In the genomic region with DNA sequence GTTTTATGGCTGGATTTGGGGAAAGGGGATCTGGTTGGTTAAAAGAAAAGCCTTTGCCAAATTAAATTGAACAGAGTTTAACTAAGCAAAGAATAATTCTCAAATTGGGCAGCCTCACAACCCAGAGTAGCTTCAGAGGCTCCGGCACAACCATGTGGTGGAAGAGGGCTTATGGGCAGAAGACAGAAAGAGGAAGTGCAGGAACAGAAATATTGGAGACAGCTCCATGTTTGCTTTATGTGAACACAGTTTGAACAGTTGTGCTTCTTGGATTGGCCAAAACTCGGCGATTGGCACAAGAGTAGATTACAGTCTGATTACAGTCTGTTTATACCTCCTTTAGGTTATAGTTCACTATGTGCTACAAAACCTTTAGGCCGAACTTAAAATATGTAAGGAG, we compare ENCODE assay signal across 31 cellular contexts.
"Had no signal": no experiment of that assay in that cellular context is flagged by ENCODE, and none has a peak within 500 bp of the region (broad histone marks: within the 10 kb centered on the region; RNA-seq: fewer than 3 reads in every experiment).

No MANE protein-coding gene starts in this region.

- H3K36me3 ChIP-seq: ascending aorta, cardiac muscle cell, MG63, SJCRH30 had no signal

- H3K27ac ChIP-seq: ascending aorta, cardiac muscle cell, SJCRH30, SK-N-MC had no signal

- ATAC-seq: activated CD4-positive, alpha-beta T cell treated with anti-CD3 and anti-CD28 coated beads for 36 hours; activated CD4-positive, CD25-positive, alpha-beta regulatory T cell treated with anti-CD3 and anti-CD28 coated beads, Interleukin-2, amount 50 U/mL, for 24 hours; activated CD8-positive, alpha-beta T cell treated with anti-CD3 and anti-CD28 coated beads, Interleukin-2, amount 10 ng/mL, durations not matched to agents 7 days and 5 days; Panc1; WTC11 had no signal

- H3K4me1 ChIP-seq: ascending aorta, SJCRH30 had no signal

- DNase-seq: activated CD4-positive, alpha-beta T cell treated with anti-CD3 and anti-CD28 coated beads for 36 hours; activated CD4-positive, alpha-beta T cell treated with anti-CD3 and anti-CD28 coated beads, Interleukin-2, amount 10 ng/mL, durations not matched to agents 7 days and 5 days; activated CD4-positive, alpha-beta T cell treated with anti-CD3 and anti-CD28 coated beads, Interleukin-2, amount 50 U/mL, for 48 hours; activated CD8-positive, alpha-beta T cell treated with anti-CD3 and anti-CD28 coated beads, Interleukin-2, amount 10 ng/mL, durations not matched to agents 7 days and 5 days; activated gamma-delta T cell; activated naive CD4-positive, alpha-beta T cell treated with Interleukin-2 at 50 U/mL for 16 hours; activated naive CD8-positive, alpha-beta T cell treated with anti-CD3 and anti-CD28 coated beads, Interleukin-2, amount 10 ng/mL, durations not matched to agents 7 days and 5 days; activated T-cell treated with anti-CD3 and anti-CD28 coated beads, Interleukin-2, amount 50 U/mL, for 24 hours; amygdala; Karpas-422; MG63; NCI-H1048; NCI-H1105 treated with DMSO at 0.1 percent for 48 hours; NCI-H1436; NCI-H1694; NCI-H1930; NCI-H2081 treated with DMSO at 0.1 percent for 48 hours; NCI-H226; NCI-H446 treated with DMSO at 0.1 percent for 48 hours; NCI-H524; NCI-H69; NCI-H82; NK-92 treated with Interleukin-12 subunit alpha and Interleukin-12 subunit beta, amount 100 ng/mL, for 24 hours; SHP77; SJCRH30 had no signal

- H3K4me3 ChIP-seq: ascending aorta, cardiac muscle cell, MG63, SJCRH30, SK-N-MC had no signal

- H3K27me3 ChIP-seq: ascending aorta, cardiac muscle cell, MG63, SJCRH30 had no signal

- H3K9me3 ChIP-seq: ascending aorta, MG63, SJCRH30 had no signal
